1 cellular context compared by ENCODE assay signal in genomic region chr10:72523932-72524396, GRCh38.
A peak's percentile ranks its signal among the peaks of the same experiment; 100 is the strongest.
TF ChIP-seq lines count a peak whose summit lies in the region.

No MANE protein-coding gene starts in this region.

TF ChIP-seq in HepG2, 621 proteins besides CTCF, POLR2A, EP300 and RAD21 (continued from another document):
- TF ChIP-seq ZNF792 (CRISPR knock-in tag; IDR thresholded peaks at IDR 0.05) (no peak), ZNF691 (CRISPR knock-in tag; IDR thresholded peaks at IDR 0.05; ENCODE audit: borderline replicate concordance, low read depth) (no peak), RFXANK (CRISPR knock-in tag; IDR thresholded peaks at IDR 0.05) (no peak), TBX2 (CRISPR knock-in tag; IDR thresholded peaks at IDR 0.05; ENCODE audit: borderline replicate concordance) (no peak), ZMAT3 (CRISPR knock-in tag; conservative IDR thresholded peaks at IDR 0.05) (no peak), PBX2 (CRISPR knock-in tag; IDR thresholded peaks at IDR 0.05) (no peak), PHF5A (CRISPR knock-in tag; IDR thresholded peaks at IDR 0.05; ENCODE audit: low read depth, unreplicated experiment) (no peak), CSRNP2 (CRISPR knock-in tag; conservative IDR thresholded peaks at IDR 0.05; ENCODE audit: low read depth) (no peak), MATR3 (CRISPR knock-in tag; IDR thresholded peaks at IDR 0.05) (no peak), HDAC1 (CRISPR knock-in tag; IDR thresholded peaks at IDR 0.05) (no peak), MIER2 (CRISPR knock-in tag; IDR thresholded peaks at IDR 0.05) (no peak), POLR2AphosphoS5 (IDR thresholded peaks at IDR 0.05; ENCODE audit: low read depth, low read length) (peak; percentile 54), ETS1 (CRISPR knock-in tag; IDR thresholded peaks at IDR 0.05) (no peak), GLMP (CRISPR knock-in tag; IDR thresholded peaks at IDR 0.05; ENCODE audit: borderline replicate concordance) (no peak), ZKSCAN8 (CRISPR knock-in tag; IDR thresholded peaks at IDR 0.05; ENCODE audit: borderline replicate concordance) (no peak), IRF2 (CRISPR knock-in tag; IDR thresholded peaks at IDR 0.05) (no peak), ZNF615 (CRISPR knock-in tag; IDR thresholded peaks at IDR 0.05; ENCODE audit: borderline replicate concordance) (no peak), ZNF446 (CRISPR knock-in tag; IDR thresholded peaks at IDR 0.05) (no peak), RFXAP (CRISPR knock-in tag; IDR thresholded peaks at IDR 0.05; ENCODE audit: borderline replicate concordance) (no peak), ZNF251 (CRISPR knock-in tag; IDR thresholded peaks at IDR 0.05) (no peak), SRF (IDR thresholded peaks at IDR 0.05; ENCODE audit: low read depth, low read length) (no peak), KIAA2018 (CRISPR knock-in tag; IDR thresholded peaks at IDR 0.05; ENCODE audit: borderline replicate concordance) (no peak), ZNF644 (CRISPR knock-in tag; IDR thresholded peaks at IDR 0.05; ENCODE audit: low read depth) (0 out of 2 replicates have a peak, but pooled peaks have one; percentile 15), ZEB1 (IDR thresholded peaks at IDR 0.05; ENCODE audit: insufficient replicate concordance, low read depth) (no peak)
